17 cellular contexts compared by ENCODE assay signal in the genomic region with DNA sequence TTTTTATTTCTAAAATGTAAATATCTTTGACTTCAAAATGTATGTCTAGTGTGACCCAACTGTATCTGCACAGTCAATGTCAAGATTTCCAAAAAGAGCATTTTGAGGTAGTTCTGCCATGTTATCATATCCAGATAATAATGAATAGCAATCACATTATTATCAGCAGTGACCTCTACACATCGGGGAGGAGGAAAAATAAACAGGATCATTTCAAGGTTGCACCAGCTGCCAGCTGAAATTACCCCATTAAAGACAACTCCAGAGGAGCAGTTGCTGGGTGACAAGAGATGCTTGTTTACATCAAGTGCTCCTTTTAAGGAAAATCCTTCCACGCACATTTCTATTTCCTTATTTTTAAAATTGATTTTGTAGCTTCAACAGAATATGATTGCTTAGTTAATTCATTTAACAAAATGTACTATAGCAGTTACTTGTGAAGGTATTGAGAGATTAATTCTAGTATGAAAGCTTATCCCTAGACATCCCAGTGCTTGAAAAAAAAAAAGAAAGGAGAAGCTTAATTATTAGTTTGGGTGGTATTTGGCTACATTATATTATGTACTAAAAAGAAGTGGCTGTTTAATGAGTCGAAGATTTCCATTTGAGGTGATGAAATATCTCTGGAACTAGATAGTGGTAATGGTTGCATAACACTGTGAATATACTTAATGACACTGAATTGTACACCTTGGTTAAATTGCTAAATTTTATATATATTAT. TPM values are rescaled to one million over a fixed set of nuclear protein-coding genes. Genes with fewer than 3 reads are reported as not detected.
DNase-seq lines count a peak whose midpoint lies in the region; ATAC-seq and TF ChIP-seq lines count a peak whose summit lies in the region.
"Had no signal": no experiment of that assay in that cellular context is flagged by ENCODE, and none has a peak within 500 bp of the region (broad histone marks: within the 10 kb centered on the region; RNA-seq: fewer than 3 reads in every experiment).

No MANE protein-coding gene starts in this region.

- no peak for TF ChIP-seq CTCF in neural cell (IDR thresholded peaks at IDR 0.05; ENCODE audit: poor library complexity, severe bottlenecking)

- 62 to 64% methylated on average over 3 of the region's 3 CpGs for WGBS in GM23248 (ENCODE audit: low coverage in 1 of 2, low lambda C conversion rate in 2 of 2, missing lambda C conversion rate in 2 of 2), 2 experiments

- H3K4me3 ChIP-seq in GM23248 (no peak overlapping the region), neural cell (ENCODE audit: low read length) (no peak overlapping the region)
- H3K4me3 ChIP-seq: thyroid gland had no signal

- no peaks in the 10 kb centered on the region for H3K9me3 ChIP-seq in GM23248 (ENCODE audit: low read depth)
- no peaks in the 10 kb centered on the region for H3K9me3 ChIP-seq in neural cell (ENCODE audit: low read length)
- H3K9me3 ChIP-seq: thyroid gland had no signal

- TF ChIP-seq EP300 in neural cell (conservative IDR thresholded peaks at IDR 0.05; ENCODE audit: poor library complexity, severe bottlenecking), result peak; percentile 14

- peaks cover 30% of the 10 kb centered on the region for H3K4me1 ChIP-seq in GM23248 (ENCODE audit: insufficient read depth)
- H3K4me1 ChIP-seq: thyroid gland had no signal

- H3K27ac ChIP-seq in GM23248, result no peak overlapping the region
- H3K27ac ChIP-seq in neural cell (ENCODE audit: low read length), result no peak overlapping the region
- H3K27ac ChIP-seq: parathyroid adenoma, thyroid gland had no signal

- H3K9me2 ChIP-seq in GM23248 (ENCODE audit: insufficient read depth) (no peaks in the 10 kb centered on the region), neural cell (ENCODE audit: insufficient read depth, low read length) (no peaks in the 10 kb centered on the region)

- no peak overlapping the region for H3K9ac ChIP-seq in GM23248
- no peak overlapping the region for H3K9ac ChIP-seq in neural cell (ENCODE audit: low read length)
- H3K9ac ChIP-seq: parathyroid adenoma had no signal

- no peak overlapping the region for H2AFZ ChIP-seq in GM23248
- no peak overlapping the region for H2AFZ ChIP-seq in neural cell (ENCODE audit: low read depth, low read length)
- H2AFZ ChIP-seq: parathyroid adenoma had no signal

- no peak overlapping the region for H3K4me2 ChIP-seq in GM23248 (ENCODE audit: unreplicated experiment)
- H3K4me2 ChIP-seq in neural cell (ENCODE audit: low read length), result no peak overlapping the region

- H4K20me1 ChIP-seq in GM23248 (ENCODE audit: insufficient read depth) (no peaks in the 10 kb centered on the region), neural cell (ENCODE audit: insufficient read depth) (no peaks in the 10 kb centered on the region)

- DNase-seq in GM23248, result peak; percentile 19
- peak; percentile 42 for DNase-seq in NCI-H1436 (lab: John Stamatoyannopoulos, UW)
- DNase-seq in NCI-H748 treated with DMSO at 0.1 percent for 48 hours (lab: John Stamatoyannopoulos, UW), result peak; percentile 7
- no peak for DNase-seq in sciatic nerve (ENCODE audit: low spot score)
- DNase-seq: activated CD4-positive, alpha-beta T cell treated with anti-CD3 and anti-CD28 coated beads, Interleukin-2, amount 10 ng/mL, durations not matched to agents 24 days and 14 days; cortex of kidney; naive thymus-derived CD4-positive, alpha-beta T cell; NCI-H2107; stimulated activated CD4-positive, alpha-beta T cell treated with anti-CD3 and anti-CD28 coated beads, Interleukin-2, amount 100 ng/mL, for 24 hours; stimulated activated naive CD4-positive, alpha-beta T cell treated with Interleukin-2 at 50 U/mL for 16 hours; SW 1271; thyroid gland had no signal

- H3K27me3 ChIP-seq in GM23248 (replicated peaks; ENCODE audit: insufficient read depth) (no peaks in the 10 kb centered on the region), neural cell (ENCODE audit: insufficient read depth, low read depth, low read length) (no peaks in the 10 kb centered on the region)
- H3K27me3 ChIP-seq: thyroid gland had no signal

- no peak for ATAC-seq in HG03175 (IDR thresholded peaks at IDR 0.05; ENCODE audit: unreplicated experiment)
- no peak for ATAC-seq in sciatic nerve
- ATAC-seq in HG02571 (IDR thresholded peaks at IDR 0.05; ENCODE audit: unreplicated experiment), result no peak
- ATAC-seq: naive thymus-derived CD4-positive, alpha-beta T cell; Right ventricle myocardium inferior had no signal

- intact Hi-C loops in sciatic nerve (cut with DNase I), result no loop called here

- no peak for TF ChIP-seq RAD21 in neural cell (conservative IDR thresholded peaks at IDR 0.05)

- in situ Hi-C loops in GM23248 (cut with MboI), result no loop called here

- H3K36me3 ChIP-seq in GM23248 (ENCODE audit: low read depth) (no peaks in the 10 kb centered on the region), neural cell (ENCODE audit: insufficient read depth, low read length) (no peaks in the 10 kb centered on the region)
- H3K36me3 ChIP-seq: thyroid gland had no signal

- H3F3A ChIP-seq in GM23248 (ENCODE audit: insufficient read depth), result peaks cover 15% of the 10 kb centered on the region; the same call in 1 of the 2 replicates
- no peaks in the 10 kb centered on the region for H3F3A ChIP-seq in neural cell (ENCODE audit: insufficient read depth, low read length, poor library complexity, severe bottlenecking)

- no peaks in the 10 kb centered on the region for H3K79me2 ChIP-seq in GM23248 (ENCODE audit: insufficient read depth)
- no peaks in the 10 kb centered on the region for H3K79me2 ChIP-seq in neural cell (replicated peaks; ENCODE audit: insufficient read depth, low read length)
- H3K79me2 ChIP-seq: parathyroid adenoma had no signal

TF ChIP-seq in neural cell, 6 proteins besides CTCF, POLR2A, EP300 and RAD21:
- TF ChIP-seq EZH2 (IDR thresholded peaks at IDR 0.05; ENCODE audit: borderline replicate concordance, insufficient read depth, low read length, poor library complexity, severe bottlenecking) (no peak), TAF1 (IDR thresholded peaks at IDR 0.05; ENCODE audit: low read depth) (no peak), POLR2AphosphoS5 (IDR thresholded peaks at IDR 0.05) (peak; percentile 55)
- TF ChIP-seq, protein P1, sequence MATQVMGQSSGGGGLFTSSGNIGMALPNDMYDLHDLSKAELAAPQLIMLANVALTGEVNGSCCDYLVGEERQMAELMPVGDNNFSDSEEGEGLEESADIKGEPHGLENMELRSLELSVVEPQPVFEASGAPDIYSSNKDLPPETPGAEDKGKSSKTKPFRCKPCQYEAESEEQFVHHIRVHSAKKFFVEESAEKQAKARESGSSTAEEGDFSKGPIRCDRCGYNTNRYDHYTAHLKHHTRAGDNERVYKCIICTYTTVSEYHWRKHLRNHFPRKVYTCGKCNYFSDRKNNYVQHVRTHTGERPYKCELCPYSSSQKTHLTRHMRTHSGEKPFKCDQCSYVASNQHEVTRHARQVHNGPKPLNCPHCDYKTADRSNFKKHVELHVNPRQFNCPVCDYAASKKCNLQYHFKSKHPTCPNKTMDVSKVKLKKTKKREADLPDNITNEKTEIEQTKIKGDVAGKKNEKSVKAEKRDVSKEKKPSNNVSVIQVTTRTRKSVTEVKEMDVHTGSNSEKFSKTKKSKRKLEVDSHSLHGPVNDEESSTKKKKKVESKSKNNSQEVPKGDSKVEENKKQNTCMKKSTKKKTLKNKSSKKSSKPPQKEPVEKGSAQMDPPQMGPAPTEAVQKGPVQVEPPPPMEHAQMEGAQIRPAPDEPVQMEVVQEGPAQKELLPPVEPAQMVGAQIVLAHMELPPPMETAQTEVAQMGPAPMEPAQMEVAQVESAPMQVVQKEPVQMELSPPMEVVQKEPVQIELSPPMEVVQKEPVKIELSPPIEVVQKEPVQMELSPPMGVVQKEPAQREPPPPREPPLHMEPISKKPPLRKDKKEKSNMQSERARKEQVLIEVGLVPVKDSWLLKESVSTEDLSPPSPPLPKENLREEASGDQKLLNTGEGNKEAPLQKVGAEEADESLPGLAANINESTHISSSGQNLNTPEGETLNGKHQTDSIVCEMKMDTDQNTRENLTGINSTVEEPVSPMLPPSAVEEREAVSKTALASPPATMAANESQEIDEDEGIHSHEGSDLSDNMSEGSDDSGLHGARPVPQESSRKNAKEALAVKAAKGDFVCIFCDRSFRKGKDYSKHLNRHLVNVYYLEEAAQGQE (IDR thresholded peaks at IDR 0.05; ENCODE audit: borderline replicate concordance), result no peak

RNA-seq across cellular contexts. Expression of a gene that starts 19.3 kb away (rescaled TPM):
- total RNA-seq in GM23248 (2014; rRNA removed; shearing (Covaris generic)), result 3.8 and 6.2 TPM in 2 replicates
- polyA plus RNA-seq in GM23248 (2016; fragmentation: Nextera tagmentation; extraction: Ambion mirVana), result 5.3 and 5.9 TPM in 2 replicates
- 3.3 and 3.5 TPM in 2 replicates for polyA plus RNA-seq in neural cell
- 5.7 and 6.8 TPM in 2 replicates for polyA minus RNA-seq in neural cell
- total RNA-seq in sciatic nerve, result 3.9 TPM
